ENCODE assay signal across 8 cellular contexts in genomic region chr18:2971741-2972552, GRCh38. TPM values are rescaled to one million over a fixed set of nuclear protein-coding genes. Genes with fewer than 3 reads are reported as not detected.
DNase-seq lines count a peak whose midpoint lies in the region; ATAC-seq and TF ChIP-seq lines count a peak whose summit lies in the region.

No MANE protein-coding gene starts in this region.

- H3K27ac Mint-ChIP-seq in activated CD4-positive, alpha-beta T cell treated with anti-CD3 and anti-CD28 coated beads, Interleukin-2, amount 10 ng/mL, durations not matched to agents 7 days and 5 days: peak overlapping the region; percentile 97
- peak overlapping the region; percentile 93 to 99 for H3K27ac Mint-ChIP-seq in effector memory CD8-positive, alpha-beta T cell

- no peaks in the 10 kb centered on the region for H3K27me3 Mint-ChIP-seq in activated CD4-positive, alpha-beta T cell treated with anti-CD3 and anti-CD28 coated beads, Interleukin-2, amount 10 ng/mL, durations not matched to agents 7 days and 5 days
- H3K27me3 Mint-ChIP-seq in effector memory CD8-positive, alpha-beta T cell: no peaks in the 10 kb centered on the region

- H3K4me3 ChIP-seq in parathyroid adenoma (ENCODE audit: low read depth, low read length): no peak overlapping the region

- no peak overlapping the region for H3K9ac ChIP-seq in parathyroid adenoma

- H3K79me2 ChIP-seq in parathyroid adenoma: peaks cover 30% of the 10 kb centered on the region

- H3K36me3 ChIP-seq in parathyroid adenoma (ENCODE audit: control insufficient read depth, insufficient read depth, low read length): no peaks in the 10 kb centered on the region

- peak; percentile 86 for ATAC-seq in HG03196 (IDR thresholded peaks at IDR 0.05; ENCODE audit: unreplicated experiment)
- ATAC-seq in effector memory CD8-positive, alpha-beta T cell (replicated peaks): peak; percentile 82

- H3K27ac ChIP-seq in parathyroid adenoma: peak overlapping the region; percentile 37

- H2AFZ ChIP-seq in parathyroid adenoma: no peak overlapping the region

- H3K4me2 ChIP-seq in parathyroid adenoma (ENCODE audit: low read length): no peak overlapping the region

- DNase-seq in GM19238 (ENCODE audit: insufficient read length, low spot score) (peak; percentile 40), AG08395 (ENCODE audit: low spot score) (no peak), DMS 273 treated with DMSO at 0.1 percent for 48 hours (lab: John Stamatoyannopoulos, UW) (no peak), inferior parietal cortex (ENCODE audit: extremely low spot score) (no peak)
- DNase-seq in activated CD4-positive, alpha-beta T cell treated with anti-CD3 and anti-CD28 coated beads, Interleukin-2, amount 10 ng/mL, durations not matched to agents 7 days and 5 days: peak; percentile 75
- peak; percentile 67 to 70 (median 68) for DNase-seq in effector memory CD8-positive, alpha-beta T cell

- H3K36me3 Mint-ChIP-seq in activated CD4-positive, alpha-beta T cell treated with anti-CD3 and anti-CD28 coated beads, Interleukin-2, amount 10 ng/mL, durations not matched to agents 7 days and 5 days (ENCODE audit: low read depth): peaks cover 80% of the 10 kb centered on the region
- H3K36me3 Mint-ChIP-seq in effector memory CD8-positive, alpha-beta T cell (ENCODE audit: insufficient read depth): peaks cover 47% of the 10 kb centered on the region

- TF ChIP-seq CTCF in parathyroid adenoma (IDR thresholded peaks at IDR 0.05): no peak

- POLR2A ChIA-PET in activated CD4-positive, alpha-beta T cell treated with anti-CD3 and anti-CD28 coated beads, Interleukin-2, amount 10 ng/mL, durations not matched to agents 7 days and 5 days (lab: Charles Lee): interaction anchor here (1.0 kb wide), 2 partner anchors 8 to 15 kb away, joined by 3 read pairs; no protein-coding TSS in a partner anchor

- peaks cover 14% of the 10 kb centered on the region for H3K4me1 ChIP-seq in parathyroid adenoma

- CTCF ChIA-PET in activated CD4-positive, alpha-beta T cell treated with anti-CD3 and anti-CD28 coated beads, Interleukin-2, amount 10 ng/mL, durations not matched to agents 7 days and 5 days (lab: Charles Lee): interaction anchor here (0.6 to 3.0 kb wide), 7 partner anchors 8 to 275 kb away, joined by 3 to 10 read pairs (median 5); no protein-coding TSS in a partner anchor

- H3K4me3 Mint-ChIP-seq in activated CD4-positive, alpha-beta T cell treated with anti-CD3 and anti-CD28 coated beads, Interleukin-2, amount 10 ng/mL, durations not matched to agents 7 days and 5 days: peak overlapping the region; percentile 76
- H3K4me3 Mint-ChIP-seq in effector memory CD8-positive, alpha-beta T cell: peak overlapping the region; percentile 75 to 88

- no peaks in the 10 kb centered on the region for H3K9me3 Mint-ChIP-seq in activated CD4-positive, alpha-beta T cell treated with anti-CD3 and anti-CD28 coated beads, Interleukin-2, amount 10 ng/mL, durations not matched to agents 7 days and 5 days
- no peaks in the 10 kb centered on the region for H3K9me3 Mint-ChIP-seq in effector memory CD8-positive, alpha-beta T cell

- H3K4me1 Mint-ChIP-seq in activated CD4-positive, alpha-beta T cell treated with anti-CD3 and anti-CD28 coated beads, Interleukin-2, amount 10 ng/mL, durations not matched to agents 7 days and 5 days: peaks cover 91% of the 10 kb centered on the region
- peaks cover 72 to 79% of the 10 kb centered on the region in 2 donors for H3K4me1 Mint-ChIP-seq in effector memory CD8-positive, alpha-beta T cell (ENCODE audit: low read depth in 2 of 2)

- H3K9me3 ChIP-seq in parathyroid adenoma (ENCODE audit: control insufficient read depth, low read length): no peaks in the 10 kb centered on the region

- H3K27me3 ChIP-seq in parathyroid adenoma (ENCODE audit: control insufficient read depth, insufficient read depth, low read length): no peaks in the 10 kb centered on the region

RNA-seq across cellular contexts. Expression of gene LPIN2, which starts 41.0 kb away (rescaled TPM):
- total RNA-seq in activated CD4-positive, alpha-beta T cell treated with anti-CD3 and anti-CD28 coated beads, Interleukin-2, amount 10 ng/mL, durations not matched to agents 7 days and 5 days: 100 to 1,000 TPM in 1 of 2 experiments, 10 to 100 TPM in 1; 99.6 to 106 TPM

Comparison
In these comparisons a context has a peak if more than half of its experiments do, and no peak if none do; other contexts are left out.
1. DNase-seq: peak in GM19238 (single experiment), activated CD4-positive, alpha-beta T cell treated with anti-CD3 and anti-CD28 coated beads, Interleukin-2, amount 10 ng/mL, durations not matched to agents 7 days and 5 days (single experiment) and effector memory CD8-positive, alpha-beta T cell (3 of 3); none in AG08395 (single experiment), DMS 273 treated with DMSO at 0.1 percent for 48 hours (single experiment) and inferior parietal cortex (single experiment).